ENCODE assay signal across 1 cellular context in the genomic region with DNA sequence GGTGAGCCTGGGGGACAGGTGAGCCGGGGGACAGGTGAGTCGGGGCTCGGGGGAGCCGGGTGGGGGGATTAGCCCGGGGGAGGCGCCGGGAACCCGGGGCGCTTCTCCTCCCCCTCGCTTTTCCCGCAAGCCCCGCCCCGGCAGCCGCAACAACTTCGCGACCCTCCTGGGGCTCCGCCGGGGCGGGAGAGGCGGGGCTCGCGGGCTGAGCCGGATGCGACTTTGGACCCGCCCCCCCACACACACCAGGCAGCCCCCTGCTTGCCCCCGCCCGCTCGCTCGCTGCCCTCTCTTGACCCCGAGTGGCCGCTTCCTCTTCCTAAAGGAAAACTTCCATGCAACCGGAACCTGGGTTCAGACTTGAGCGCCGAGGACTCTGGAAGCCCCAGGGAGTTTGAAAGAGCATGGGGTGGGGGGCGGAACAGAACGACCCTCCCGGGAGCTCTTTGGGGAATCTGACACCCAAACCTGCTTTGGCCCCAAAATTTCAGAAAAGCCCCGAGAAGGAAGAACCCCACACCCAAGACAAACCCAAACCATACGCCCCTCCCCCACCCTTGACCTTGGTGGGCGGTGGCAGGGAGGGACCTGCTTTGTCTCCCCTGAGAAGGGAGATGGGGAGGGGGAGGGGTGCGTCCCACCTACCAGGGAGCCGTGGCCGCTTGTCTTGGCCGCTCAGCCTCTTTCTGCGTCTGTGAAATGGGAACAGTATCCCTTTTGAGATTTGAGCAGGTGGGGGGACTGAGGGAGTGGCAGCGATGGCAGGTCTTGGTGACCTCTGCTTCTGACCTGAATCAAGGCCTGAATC.
TF ChIP-seq lines count a peak whose summit lies in the region.

No MANE protein-coding gene starts in this region.

TF ChIP-seq in HepG2, 621 proteins besides CTCF, POLR2A, EP300 and RAD21 (continued from another document and continues in another):
- TF ChIP-seq FOXP4 (CRISPR knock-in tag; IDR thresholded peaks at IDR 0.05) (peak; percentile 29; the same call in 1 of the 2 replicates), PPARG (CRISPR knock-in tag; conservative IDR thresholded peaks at IDR 0.05) (peak; percentile 39; the same call in 1 of the 2 replicates), HMGXB3 (CRISPR knock-in tag; IDR thresholded peaks at IDR 0.05; ENCODE audit: borderline replicate concordance) (no peak; the same call in 1 of the 2 replicates), BRCA1 (CRISPR knock-in tag; IDR thresholded peaks at IDR 0.05) (no peak), ZNF780A (CRISPR knock-in tag; IDR thresholded peaks at IDR 0.05) (no peak), HES4 (CRISPR knock-in tag; IDR thresholded peaks at IDR 0.05; ENCODE audit: borderline replicate concordance) (no peak), POLR2AphosphoS5 (IDR thresholded peaks at IDR 0.05; ENCODE audit: low read depth, low read length) (peak; percentile 74), HOXD1 (CRISPR knock-in tag; IDR thresholded peaks at IDR 0.05) (0 out of 2 replicates have a peak, but pooled peaks have one; percentile 47), POLR2G (IDR thresholded peaks at IDR 0.05; ENCODE audit: low read depth, low read length) (peak; percentile 75; the same call in 1 of the 2 replicates), FOXP1 (IDR thresholded peaks at IDR 0.05) (no peak), FOXP1 (CRISPR knock-in tag; IDR thresholded peaks at IDR 0.05) (peak; percentile 41; the same call in 1 of the 2 replicates), NFE2L2 (IDR thresholded peaks at IDR 0.05; ENCODE audit: low read length) (no peak), HDAC2 (CRISPR knock-in tag; IDR thresholded peaks at IDR 0.05) (no peak), ZSCAN20 (CRISPR knock-in tag; IDR thresholded peaks at IDR 0.05; ENCODE audit: borderline replicate concordance) (no peak), NONO (IDR thresholded peaks at IDR 0.05) (no peak), NONO (CRISPR knock-in tag; conservative IDR thresholded peaks at IDR 0.05) (peak; percentile 32), KDM5B (CRISPR knock-in tag; IDR thresholded peaks at IDR 0.05; ENCODE audit: borderline replicate concordance) (peak; percentile 61; the same call in 1 of the 2 replicates), SSRP1 (CRISPR knock-in tag; IDR thresholded peaks at IDR 0.05) (peak; percentile 18; the same call in 1 of the 2 replicates), ZNF556 (CRISPR knock-in tag; IDR thresholded peaks at IDR 0.05; ENCODE audit: borderline replicate concordance) (0 out of 2 replicates have a peak, but pooled peaks have one; percentile 10), TBX3 (IDR thresholded peaks at IDR 0.05; ENCODE audit: borderline replicate concordance) (no peak), ZNF317 (CRISPR knock-in tag; IDR thresholded peaks at IDR 0.05) (0 out of 2 replicates have a peak, but pooled peaks have one; percentile 22), RCOR2 (CRISPR knock-in tag; IDR thresholded peaks at IDR 0.05) (no peak), TBX2 (CRISPR knock-in tag; IDR thresholded peaks at IDR 0.05; ENCODE audit: borderline replicate concordance) (peak; percentile 56), ZNF333 (CRISPR knock-in tag; IDR thresholded peaks at IDR 0.05; ENCODE audit: borderline replicate concordance) (0 out of 2 replicates have a peak, but pooled peaks have one; percentile 47), ZMYM4 (CRISPR knock-in tag; IDR thresholded peaks at IDR 0.05) (no peak), NKX3-1 (CRISPR knock-in tag; IDR thresholded peaks at IDR 0.05) (no peak)
- TF ChIP-seq, protein P1, sequence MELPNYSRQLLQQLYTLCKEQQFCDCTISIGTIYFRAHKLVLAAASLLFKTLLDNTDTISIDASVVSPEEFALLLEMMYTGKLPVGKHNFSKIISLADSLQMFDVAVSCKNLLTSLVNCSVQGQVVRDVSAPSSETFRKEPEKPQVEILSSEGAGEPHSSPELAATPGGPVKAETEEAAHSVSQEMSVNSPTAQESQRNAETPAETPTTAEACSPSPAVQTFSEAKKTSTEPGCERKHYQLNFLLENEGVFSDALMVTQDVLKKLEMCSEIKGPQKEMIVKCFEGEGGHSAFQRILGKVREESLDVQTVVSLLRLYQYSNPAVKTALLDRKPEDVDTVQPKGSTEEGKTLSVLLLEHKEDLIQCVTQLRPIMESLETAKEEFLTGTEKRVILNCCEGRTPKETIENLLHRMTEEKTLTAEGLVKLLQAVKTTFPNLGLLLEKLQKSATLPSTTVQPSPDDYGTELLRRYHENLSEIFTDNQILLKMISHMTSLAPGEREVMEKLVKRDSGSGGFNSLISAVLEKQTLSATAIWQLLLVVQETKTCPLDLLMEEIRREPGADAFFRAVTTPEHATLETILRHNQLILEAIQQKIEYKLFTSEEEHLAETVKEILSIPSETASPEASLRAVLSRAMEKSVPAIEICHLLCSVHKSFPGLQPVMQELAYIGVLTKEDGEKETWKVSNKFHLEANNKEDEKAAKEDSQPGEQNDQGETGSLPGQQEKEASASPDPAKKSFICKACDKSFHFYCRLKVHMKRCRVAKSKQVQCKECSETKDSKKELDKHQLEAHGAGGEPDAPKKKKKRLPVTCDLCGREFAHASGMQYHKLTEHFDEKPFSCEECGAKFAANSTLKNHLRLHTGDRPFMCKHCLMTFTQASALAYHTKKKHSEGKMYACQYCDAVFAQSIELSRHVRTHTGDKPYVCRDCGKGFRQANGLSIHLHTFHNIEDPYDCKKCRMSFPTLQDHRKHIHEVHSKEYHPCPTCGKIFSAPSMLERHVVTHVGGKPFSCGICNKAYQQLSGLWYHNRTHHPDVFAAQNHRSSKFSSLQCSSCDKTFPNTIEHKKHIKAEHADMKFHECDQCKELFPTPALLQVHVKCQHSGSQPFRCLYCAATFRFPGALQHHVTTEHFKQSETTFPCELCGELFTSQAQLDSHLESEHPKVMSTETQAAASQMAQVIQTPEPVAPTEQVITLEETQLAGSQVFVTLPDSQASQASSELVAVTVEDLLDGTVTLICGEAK (IDR thresholded peaks at IDR 0.05) = no peak
- TF ChIP-seq, protein P1 (CRISPR knock-in tag; IDR thresholded peaks at IDR 0.05) = no peak
- TF ChIP-seq, protein P2, sequence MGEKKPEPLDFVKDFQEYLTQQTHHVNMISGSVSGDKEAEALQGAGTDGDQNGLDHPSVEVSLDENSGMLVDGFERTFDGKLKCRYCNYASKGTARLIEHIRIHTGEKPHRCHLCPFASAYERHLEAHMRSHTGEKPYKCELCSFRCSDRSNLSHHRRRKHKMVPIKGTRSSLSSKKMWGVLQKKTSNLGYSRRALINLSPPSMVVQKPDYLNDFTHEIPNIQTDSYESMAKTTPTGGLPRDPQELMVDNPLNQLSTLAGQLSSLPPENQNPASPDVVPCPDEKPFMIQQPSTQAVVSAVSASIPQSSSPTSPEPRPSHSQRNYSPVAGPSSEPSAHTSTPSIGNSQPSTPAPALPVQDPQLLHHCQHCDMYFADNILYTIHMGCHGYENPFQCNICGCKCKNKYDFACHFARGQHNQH (CRISPR knock-in tag; IDR thresholded peaks at IDR 0.05) = peak; percentile 84; the same call in 1 of the 2 replicates
- TF ChIP-seq, protein P3, sequence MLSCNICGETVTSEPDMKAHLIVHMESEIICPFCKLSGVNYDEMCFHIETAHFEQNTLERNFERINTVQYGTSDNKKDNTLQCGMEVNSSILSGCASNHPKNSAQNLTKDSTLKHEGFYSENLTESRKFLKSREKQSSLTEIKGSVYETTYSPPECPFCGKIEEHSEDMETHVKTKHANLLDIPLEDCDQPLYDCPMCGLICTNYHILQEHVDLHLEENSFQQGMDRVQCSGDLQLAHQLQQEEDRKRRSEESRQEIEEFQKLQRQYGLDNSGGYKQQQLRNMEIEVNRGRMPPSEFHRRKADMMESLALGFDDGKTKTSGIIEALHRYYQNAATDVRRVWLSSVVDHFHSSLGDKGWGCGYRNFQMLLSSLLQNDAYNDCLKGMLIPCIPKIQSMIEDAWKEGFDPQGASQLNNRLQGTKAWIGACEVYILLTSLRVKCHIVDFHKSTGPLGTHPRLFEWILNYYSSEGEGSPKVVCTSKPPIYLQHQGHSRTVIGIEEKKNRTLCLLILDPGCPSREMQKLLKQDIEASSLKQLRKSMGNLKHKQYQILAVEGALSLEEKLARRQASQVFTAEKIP (CRISPR knock-in tag; IDR thresholded peaks at IDR 0.05; ENCODE audit: borderline replicate concordance) = no peak
- TF ChIP-seq, protein P4, sequence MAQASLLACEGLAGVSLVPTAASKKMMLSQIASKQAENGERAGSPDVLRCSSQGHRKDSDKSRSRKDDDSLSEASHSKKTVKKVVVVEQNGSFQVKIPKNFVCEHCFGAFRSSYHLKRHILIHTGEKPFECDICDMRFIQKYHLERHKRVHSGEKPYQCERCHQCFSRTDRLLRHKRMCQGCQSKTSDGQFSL (CRISPR knock-in tag; IDR thresholded peaks at IDR 0.05) = peak; percentile 96
- TF ChIP-seq, protein P5, sequence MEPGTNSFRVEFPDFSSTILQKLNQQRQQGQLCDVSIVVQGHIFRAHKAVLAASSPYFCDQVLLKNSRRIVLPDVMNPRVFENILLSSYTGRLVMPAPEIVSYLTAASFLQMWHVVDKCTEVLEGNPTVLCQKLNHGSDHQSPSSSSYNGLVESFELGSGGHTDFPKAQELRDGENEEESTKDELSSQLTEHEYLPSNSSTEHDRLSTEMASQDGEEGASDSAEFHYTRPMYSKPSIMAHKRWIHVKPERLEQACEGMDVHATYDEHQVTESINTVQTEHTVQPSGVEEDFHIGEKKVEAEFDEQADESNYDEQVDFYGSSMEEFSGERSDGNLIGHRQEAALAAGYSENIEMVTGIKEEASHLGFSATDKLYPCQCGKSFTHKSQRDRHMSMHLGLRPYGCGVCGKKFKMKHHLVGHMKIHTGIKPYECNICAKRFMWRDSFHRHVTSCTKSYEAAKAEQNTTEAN (CRISPR knock-in tag; conservative IDR thresholded peaks at IDR 0.05) = no peak
